In genomic region chr4:126526335-126526734, GRCh38 we compare ENCODE assay signal across 28 cellular contexts.
"Had no signal": no experiment of that assay in that cellular context is flagged by ENCODE, and none has a peak within 500 bp of the region (broad histone marks: within the 10 kb centered on the region; RNA-seq: fewer than 3 reads in every experiment).

No MANE protein-coding gene starts in this region.

- H3K4me3 ChIP-seq: cardiac muscle cell, MG63, SK-N-MC had no signal

- H3K36me3 ChIP-seq: cardiac muscle cell, MG63 had no signal

- DNase-seq: activated CD4-positive, alpha-beta memory T cell treated with anti-CD3 and anti-CD28 coated beads for 36 hours; activated CD4-positive, alpha-beta T cell treated with anti-CD3 and anti-CD28 coated beads, Interleukin-2, amount 10 ng/mL, durations not matched to agents 7 days and 5 days; activated CD4-positive, CD25-positive, alpha-beta regulatory T cell; activated gamma-delta T cell; activated naive CD4-positive, alpha-beta T cell treated with anti-CD3 and anti-CD28 coated beads for 36 hours; activated T-cell treated with anti-CD3 and anti-CD28 coated beads for 4 hours; activated T-cell treated with anti-CD3 and anti-CD28 coated beads, Interleukin-2, amount 50 U/mL, for 48 hours; amygdala; MG63; NCI-H1105; NCI-H1436; NCI-H1694 treated with DMSO at 0.1 percent for 48 hours; NCI-H2029 treated with DMSO at 0.1 percent for 48 hours; NCI-H446; NCI-H524 treated with DMSO at 0.1 percent for 48 hours; NCI-H748 treated with DMSO at 0.1 percent for 48 hours; OCI-M1; RPMI8226; T-cell; T-helper 2 cell; T1000 had no signal

- H3K27me3 ChIP-seq: cardiac muscle cell, MG63 had no signal

- H3K9ac ChIP-seq: KMS-11 had no signal

- H3K27ac ChIP-seq: cardiac muscle cell, KMS-11, SK-N-MC, VCaP had no signal

- ATAC-seq: activated T-helper 17 cell treated with anti-CD3 and anti-CD28 coated beads, Interleukin-2, amount 50 U/mL, for 72 hours; Panc1; Right ventricle myocardium inferior; T-cell had no signal

- H3K9me3 ChIP-seq: MG63 had no signal

- H3K4me2 ChIP-seq: KMS-11 had no signal
